In genomic region chr4:57018930-57019329, GRCh38 we compare ENCODE assay signal across 26 cellular contexts. TPM values are rescaled to one million over a fixed set of nuclear protein-coding genes. Genes with fewer than 3 reads are reported as not detected.
DNase-seq lines count a peak whose midpoint lies in the region; TF ChIP-seq lines count a peak whose summit lies in the region.
"Had no signal": no experiment of that assay in that cellular context is flagged by ENCODE, and none has a peak within 500 bp of the region (broad histone marks: within the 10 kb centered on the region; RNA-seq: fewer than 3 reads in every experiment).

No MANE protein-coding gene starts in this region.

- peaks cover 61% of the 10 kb centered on the region for H3K36me3 Mint-ChIP-seq in activated CD4-positive, alpha-beta memory T cell treated with anti-CD3 and anti-CD28 coated beads for 36 hours
- peaks cover 75% of the 10 kb centered on the region for H3K36me3 Mint-ChIP-seq in activated CD4-positive, alpha-beta memory T cell treated with anti-CD3 and anti-CD28 coated beads, Interleukin-2, amount 10 ng/mL, durations not matched to agents 7 days and 5 days (ENCODE audit: low read depth)

- no peak for DNase-seq in activated CD4-positive, alpha-beta memory T cell treated with anti-CD3 and anti-CD28 coated beads for 36 hours
- DNase-seq in activated CD4-positive, alpha-beta memory T cell treated with anti-CD3 and anti-CD28 coated beads, Interleukin-2, amount 10 ng/mL, durations not matched to agents 7 days and 5 days = no peak
- peak; percentile 11 for DNase-seq in RPMI7951 (ENCODE audit: low read depth)
- peak; percentile 25 for DNase-seq in fibroblast of mammary gland (ENCODE audit: low read depth)
- DNase-seq in osteoblast (ENCODE audit: insufficient read length, low spot score, missing footprints) = no peak
- no peak for DNase-seq in cerebellar cortex (ENCODE audit: low spot score)
- DNase-seq in NCI-H1105 treated with DMSO at 0.1 percent for 48 hours (lab: John Stamatoyannopoulos, UW) = no peak
- no peak for DNase-seq in UCSD-AML1 (lab: John Stamatoyannopoulos, UW; ENCODE audit: unreplicated experiment)
- DNase-seq: activated CD4-positive, alpha-beta T cell treated with anti-CD3 and anti-CD28 coated beads, Interleukin-2, amount 50 U/mL, for 4 hours; activated T-cell treated with anti-CD3 and anti-CD28 coated beads, Interleukin-2, amount 50 U/mL, for 4 hours; C1 segment of cervical spinal cord; erythroblast; GF-D8; head of caudate nucleus; NCI-H1930; NCI-H446; nucleus accumbens; SHP77; sigmoid colon; stimulated activated naive CD4-positive, alpha-beta T cell; transverse colon had no signal

- H3K27ac Mint-ChIP-seq in activated CD4-positive, alpha-beta memory T cell treated with anti-CD3 and anti-CD28 coated beads for 36 hours = peak overlapping the region; percentile 9
- no peak overlapping the region for H3K27ac Mint-ChIP-seq in activated CD4-positive, alpha-beta memory T cell treated with anti-CD3 and anti-CD28 coated beads, Interleukin-2, amount 10 ng/mL, durations not matched to agents 7 days and 5 days

- no peak overlapping the region for H3K4me2 ChIP-seq in osteoblast (ENCODE audit: insufficient read depth, low read length)

- H3K4me1 Mint-ChIP-seq in activated CD4-positive, alpha-beta memory T cell treated with anti-CD3 and anti-CD28 coated beads for 36 hours (ENCODE audit: low read depth) = peaks cover 4% of the 10 kb centered on the region
- H3K4me1 Mint-ChIP-seq in activated CD4-positive, alpha-beta memory T cell treated with anti-CD3 and anti-CD28 coated beads, Interleukin-2, amount 10 ng/mL, durations not matched to agents 7 days and 5 days = peaks cover 4% of the 10 kb centered on the region

- H3K4me1 ChIP-seq in osteoblast (ENCODE audit: insufficient read depth, low read length) = peaks cover 39% of the 10 kb centered on the region
- H3K4me1 ChIP-seq: breast epithelium, sigmoid colon, transverse colon had no signal

- no peak overlapping the region for H2AFZ ChIP-seq in osteoblast (ENCODE audit: low read length)

- H3K36me3 ChIP-seq in osteoblast (ENCODE audit: insufficient read depth, low read length) = peaks cover 53% of the 10 kb centered on the region

- no peaks in the 10 kb centered on the region for H4K20me1 ChIP-seq in osteoblast (ENCODE audit: insufficient read depth, low read length)

- H3K4me3 ChIP-seq in fibroblast of mammary gland (ENCODE audit: control insufficient read depth, low read depth, low read length) (no peak overlapping the region), osteoblast (ENCODE audit: insufficient read depth, low read length) (no peak overlapping the region)
- H3K4me3 ChIP-seq: breast epithelium, GM12878, sigmoid colon, transverse colon had no signal

- H3K9me3 ChIP-seq in osteoblast (ENCODE audit: low read depth, low read length) = no peaks in the 10 kb centered on the region
- H3K9me3 ChIP-seq: breast epithelium, sigmoid colon, transverse colon had no signal

- H3K79me2 ChIP-seq in osteoblast (ENCODE audit: insufficient read depth, low read length) = no peaks in the 10 kb centered on the region

- H3K27me3 Mint-ChIP-seq in activated CD4-positive, alpha-beta memory T cell treated with anti-CD3 and anti-CD28 coated beads for 36 hours = no peaks in the 10 kb centered on the region
- no peaks in the 10 kb centered on the region for H3K27me3 Mint-ChIP-seq in activated CD4-positive, alpha-beta memory T cell treated with anti-CD3 and anti-CD28 coated beads, Interleukin-2, amount 10 ng/mL, durations not matched to agents 7 days and 5 days
- H3K27me3 Mint-ChIP-seq: activated naive CD4-positive, alpha-beta T cell treated with anti-CD3 and anti-CD28 coated beads, Interleukin-2, amount 50 U/mL, for 24 hours had no signal

- no peak overlapping the region for H3K4me3 Mint-ChIP-seq in activated CD4-positive, alpha-beta memory T cell treated with anti-CD3 and anti-CD28 coated beads for 36 hours
- no peak overlapping the region for H3K4me3 Mint-ChIP-seq in activated CD4-positive, alpha-beta memory T cell treated with anti-CD3 and anti-CD28 coated beads, Interleukin-2, amount 10 ng/mL, durations not matched to agents 7 days and 5 days
- H3K4me3 Mint-ChIP-seq: activated naive CD4-positive, alpha-beta T cell treated with anti-CD3 and anti-CD28 coated beads, Interleukin-2, amount 50 U/mL, for 24 hours; activated T-cell treated with anti-CD3 and anti-CD28 coated beads, Interleukin-2, amount 50 U/mL, for 4 hours had no signal

- H3K27me3 ChIP-seq in osteoblast (ENCODE audit: insufficient read depth, low read length) = no peaks in the 10 kb centered on the region
- H3K27me3 ChIP-seq: breast epithelium, sigmoid colon, transverse colon had no signal

- intact Hi-C loops in activated CD4-positive, alpha-beta memory T cell treated with anti-CD3 and anti-CD28 coated beads for 36 hours (cut with micrococcal nuclease) = no loop called here

- H3K27ac ChIP-seq in osteoblast (ENCODE audit: low read depth, low read length) = peak overlapping the region; percentile 8
- H3K27ac ChIP-seq: 22Rv1, breast epithelium, sigmoid colon, transverse colon, VCaP had no signal

- H3K9me3 Mint-ChIP-seq in activated CD4-positive, alpha-beta memory T cell treated with anti-CD3 and anti-CD28 coated beads for 36 hours = no peaks in the 10 kb centered on the region
- H3K9me3 Mint-ChIP-seq in activated CD4-positive, alpha-beta memory T cell treated with anti-CD3 and anti-CD28 coated beads, Interleukin-2, amount 10 ng/mL, durations not matched to agents 7 days and 5 days = no peaks in the 10 kb centered on the region
- H3K9me3 Mint-ChIP-seq: activated naive CD4-positive, alpha-beta T cell treated with anti-CD3 and anti-CD28 coated beads, Interleukin-2, amount 50 U/mL, for 24 hours; activated T-cell treated with anti-CD3 and anti-CD28 coated beads, Interleukin-2, amount 50 U/mL, for 4 hours had no signal

- CTCF ChIA-PET in activated CD4-positive, alpha-beta memory T cell treated with anti-CD3 and anti-CD28 coated beads for 36 hours (lab: Charles Lee) = no interaction called here
- CTCF ChIA-PET in activated CD4-positive, alpha-beta memory T cell treated with anti-CD3 and anti-CD28 coated beads, Interleukin-2, amount 10 ng/mL, durations not matched to agents 7 days and 5 days (lab: Charles Lee) = no interaction called here

- POLR2A ChIA-PET in activated CD4-positive, alpha-beta memory T cell treated with anti-CD3 and anti-CD28 coated beads for 36 hours (lab: Charles Lee) = no interaction called here
- POLR2A ChIA-PET in activated CD4-positive, alpha-beta memory T cell treated with anti-CD3 and anti-CD28 coated beads, Interleukin-2, amount 10 ng/mL, durations not matched to agents 7 days and 5 days (lab: Charles Lee) = no interaction called here

- TF ChIP-seq CTCF in fibroblast of mammary gland (conservative IDR thresholded peaks at IDR 0.05; ENCODE audit: control insufficient read depth, insufficient read depth, low read depth, low read length) (no peak), osteoblast (IDR thresholded peaks at IDR 0.05; ENCODE audit: extremely low read depth, low read depth, low read length) (peak; percentile 20)

RNA-seq across cellular contexts. Expression of gene POLR2B, which starts 40.2 kb away (rescaled TPM):
- total RNA-seq in activated CD4-positive, alpha-beta memory T cell treated with anti-CD3 and anti-CD28 coated beads for 36 hours = 100 to 1,000 TPM; 114 to 123 TPM
- total RNA-seq in activated CD4-positive, alpha-beta memory T cell treated with anti-CD3 and anti-CD28 coated beads, Interleukin-2, amount 10 ng/mL, durations not matched to agents 7 days and 5 days = 100 to 1,000 TPM; 107 to 109 TPM
- 96.2 and 114 TPM in 2 replicates for total RNA-seq in RPMI7951 (2014; rRNA removed; shearing (Covaris generic))
- 99.2 and 102 TPM in 2 replicates for total RNA-seq in osteoblast

RNA-seq across cellular contexts. Expression of gene NOA1, which starts 41.5 kb away (rescaled TPM):
- 10 to 100 TPM; 25.0 to 26.6 TPM for total RNA-seq in activated CD4-positive, alpha-beta memory T cell treated with anti-CD3 and anti-CD28 coated beads for 36 hours
- 10 to 100 TPM; 22.1 to 22.6 TPM for total RNA-seq in activated CD4-positive, alpha-beta memory T cell treated with anti-CD3 and anti-CD28 coated beads, Interleukin-2, amount 10 ng/mL, durations not matched to agents 7 days and 5 days
- 10.6 and 11.9 TPM in 2 replicates for total RNA-seq in RPMI7951 (2014; rRNA removed; shearing (Covaris generic))
- total RNA-seq in osteoblast = 30.4 and 32.9 TPM in 2 replicates

Comparison
In these comparisons a context has a peak if more than half of its experiments do, and no peak if none do; other contexts are left out.
1. DNase-seq: peak in RPMI7951 (single experiment) and fibroblast of mammary gland (single experiment); none in activated CD4-positive, alpha-beta memory T cell treated with anti-CD3 and anti-CD28 coated beads for 36 hours (single experiment), activated CD4-positive, alpha-beta memory T cell treated with anti-CD3 and anti-CD28 coated beads, Interleukin-2, amount 10 ng/mL, durations not matched to agents 7 days and 5 days (single experiment), osteoblast (single experiment), cerebellar cortex (single experiment), NCI-H1105 treated with DMSO at 0.1 percent for 48 hours (single experiment) and UCSD-AML1 (single experiment).